Comparison of ENCODE assay signal across 1 cellular context in genomic region chr3:50323614-50324199, GRCh38.
TF ChIP-seq lines count a peak whose summit lies in the region.

No MANE protein-coding gene starts in this region.

TF ChIP-seq in GM12891, 5 proteins besides CTCF, POLR2A, EP300 and RAD21 (continued from another document):
- TF ChIP-seq SPI1 (IDR thresholded peaks at IDR 0.05; ENCODE audit: low read depth, low read length) (no peak), PAX5 (IDR thresholded peaks at IDR 0.05; ENCODE audit: insufficient read depth, low read length, severe bottlenecking) (no peak), POU2F2 (IDR thresholded peaks at IDR 0.05; ENCODE audit: low read depth, low read length) (no peak)
